33 cellular contexts compared by ENCODE assay signal in genomic region chr5:171664489-171664888, GRCh38.
"Had no signal": no experiment of that assay in that cellular context is flagged by ENCODE, and none has a peak within 500 bp of the region (broad histone marks: within the 10 kb centered on the region; RNA-seq: fewer than 3 reads in every experiment).

No MANE protein-coding gene starts in this region.

- ATAC-seq: activated CD8-positive, alpha-beta T cell treated with anti-CD3 and anti-CD28 coated beads for 36 hours; activated naive CD4-positive, alpha-beta T cell treated with anti-CD3 and anti-CD28 coated beads, Interleukin-2, amount 50 U/mL, for 72 hours; activated T-cell treated with anti-CD3 and anti-CD28 coated beads, Interleukin-2, amount 50 U/mL, for 4 hours; activated T-cell treated with anti-CD3 and anti-CD28 coated beads, Interleukin-2, amount 50 U/mL, for 72 hours; activated T-helper 17 cell treated with anti-CD3 and anti-CD28 coated beads, Interleukin-2, amount 50 U/mL, for 72 hours; body of pancreas had no signal

- H3K36me3 ChIP-seq: adrenal gland, brain microvascular endothelial cell, breast epithelium had no signal

- H3K27me3 ChIP-seq: adrenal gland, body of pancreas, brain microvascular endothelial cell, breast epithelium had no signal

- FAIRE-seq: astrocyte, TTC549 had no signal

- H3K4me3 ChIP-seq: adrenal gland, body of pancreas, breast epithelium had no signal

- DNase-seq: activated B cell treated with CpG ODN at 0.5 μM for 24 hours; activated CD4-positive, alpha-beta memory T cell treated with anti-CD3 and anti-CD28 coated beads for 36 hours; activated CD4-positive, alpha-beta T cell treated with anti-CD3 and anti-CD28 coated beads for 4 hours; activated CD4-positive, alpha-beta T cell treated with anti-CD3 and anti-CD28 coated beads, Interleukin-2, amount 10 ng/mL, durations not matched to agents 24 days and 14 days; activated CD4-positive, alpha-beta T cell treated with anti-CD3 and anti-CD28 coated beads, Interleukin-2, amount 50 U/mL, for 1 hour; activated CD4-positive, alpha-beta T cell treated with anti-CD3 and anti-CD28 coated beads, Interleukin-2, amount 50 U/mL, for 4 hours; activated CD4-positive, CD25-positive, alpha-beta regulatory T cell treated with anti-CD3 and anti-CD28 coated beads, Interleukin-2, amount 50 U/mL, for 72 hours; activated CD8-positive, alpha-beta memory T cell treated with anti-CD3 and anti-CD28 coated beads, Interleukin-2, amount 50 U/mL, for 4 hours; activated CD8-positive, alpha-beta T cell treated with anti-CD3 and anti-CD28 coated beads for 36 hours; activated effector memory CD4-positive, alpha-beta T cell treated with anti-CD3 and anti-CD28 coated beads, Interleukin-2, amount 50 U/mL, for 16 hours; activated gamma-delta T cell treated with Interleukin-2 at 50 U/mL for 16 hours; activated naive CD4-positive, alpha-beta T cell; activated naive CD4-positive, alpha-beta T cell treated with anti-CD3 and anti-CD28 coated beads for 36 hours; activated naive CD4-positive, alpha-beta T cell treated with anti-CD3 and anti-CD28 coated beads, Interleukin-2, amount 50 U/mL, for 16 hours; activated naive CD8-positive, alpha-beta T cell treated with anti-CD3 and anti-CD28 coated beads for 36 hours; activated T-cell treated with anti-CD3 and anti-CD28 coated beads for 4 hours; activated T-cell treated with anti-CD3 and anti-CD28 coated beads, Interleukin-2, amount 50 U/mL, for 1 hour; activated T-cell treated with anti-CD3 and anti-CD28 coated beads, Interleukin-2, amount 50 U/mL, for 4 hours; activated T-cell treated with anti-CD3 and anti-CD28 coated beads, Interleukin-2, amount 50 U/mL, for 72 hours; adrenal gland; amniotic stem cell; aorta; body of pancreas; brain microvascular endothelial cell; central memory CD4-positive, alpha-beta T cell; T-helper 2 cell; T-helper 9 cell had no signal

- H3K27ac ChIP-seq: adrenal gland, body of pancreas, brain microvascular endothelial cell, breast epithelium, VCaP had no signal

- H3K9me3 ChIP-seq: adrenal gland, body of pancreas, breast epithelium had no signal

- H3K4me1 ChIP-seq: adrenal gland had no signal
